Comparison of ENCODE assay signal across 1 cellular context in genomic region chr1:43232482-43232881, GRCh38.
TF ChIP-seq lines count a peak whose summit lies in the region.

No MANE protein-coding gene starts in this region.

TF ChIP-seq in IMR-90, 13 proteins besides CTCF, POLR2A, EP300 and RAD21:
- TF ChIP-seq BHLHE40 (IDR thresholded peaks at IDR 0.05; ENCODE audit: low read depth, low read length) (no peak), MAFK (IDR thresholded peaks at IDR 0.05; ENCODE audit: low read depth, low read length) (no peak), NFE2L2 (IDR thresholded peaks at IDR 0.05; ENCODE audit: low read depth, low read length) (no peak), CHD1 (IDR thresholded peaks at IDR 0.05; ENCODE audit: low read depth, low read length) (no peak), FOS (IDR thresholded peaks at IDR 0.05; ENCODE audit: low read depth, low read length) (no peak), ELK1 (IDR thresholded peaks at IDR 0.05; ENCODE audit: borderline replicate concordance, low read depth, low read length) (no peak), RCOR1 (IDR thresholded peaks at IDR 0.05; ENCODE audit: insufficient replicate concordance, low read length) (no peak), USF2 (IDR thresholded peaks at IDR 0.05; ENCODE audit: low read depth, low read length) (no peak), MAZ (IDR thresholded peaks at IDR 0.05; ENCODE audit: borderline replicate concordance, low read depth, low read length) (no peak), CEBPB (IDR thresholded peaks at IDR 0.05; ENCODE audit: low read depth, low read length) (no peak), SMC3 (IDR thresholded peaks at IDR 0.05; ENCODE audit: low read depth, low read length) (no peak), RFX5 (IDR thresholded peaks at IDR 0.05; ENCODE audit: low read depth, low read length) (no peak), MXI1 (IDR thresholded peaks at IDR 0.05; ENCODE audit: borderline replicate concordance, low read depth, low read length) (no peak)
